21 cellular contexts compared by ENCODE assay signal in genomic region chr11:68862426-68862825, GRCh38.
"Had no signal": no experiment of that assay in that cellular context is flagged by ENCODE, and none has a peak within 500 bp of the region (broad histone marks: within the 10 kb centered on the region; RNA-seq: fewer than 3 reads in every experiment).

No MANE protein-coding gene starts in this region.

- H3K27ac Mint-ChIP-seq: mesothelial cell of epicardium; naive thymus-derived CD4-positive, alpha-beta T cell; natural killer cell treated with Interleukin-12 subunit alpha and Interleukin-12 subunit beta and Interleukin-15 and Interleukin-18, amount 100 ng/mL, for 72 hours; stimulated activated memory B cell treated with anti-CD40 and anti-IgM and Interleukin-4, amounts not matched to agents 10 μg/mL and 1 μg/mL and 100 μg/mL, for 72 hours; stimulated activated naive CD8-positive, alpha-beta T cell treated with anti-CD3 and anti-CD28 coated beads, Interleukin-15, amount 100 ng/mL, for 72 hours; type B pancreatic cell had no signal

- H3K36me3 ChIP-seq: heart right ventricle, left ventricle myocardium inferior, pancreas, right lobe of liver, vagina had no signal

- DNase-seq: heart right ventricle; islet precursor cell; left ventricle myocardium inferior; mesendoderm; naive thymus-derived CD4-positive, alpha-beta T cell; nucleus accumbens; pancreas; psoas muscle; stimulated activated CD4-positive, alpha-beta T cell treated with anti-CD3 and anti-CD28 coated beads, Interleukin-4, amount 100 ng/mL, for 24 hours; stimulated activated naive CD4-positive, alpha-beta T cell treated with Interleukin-2 at 50 U/mL for 16 hours; stimulated activated naive CD8-positive, alpha-beta T cell treated with anti-CD3 and anti-CD28 coated beads, Interleukin-15, amount 100 ng/mL, for 72 hours; substantia nigra had no signal

- H2AFZ ChIP-seq: hepatocyte had no signal

- H3K36me3 Mint-ChIP-seq: natural killer cell treated with Interleukin-12 subunit alpha and Interleukin-12 subunit beta and Interleukin-15 and Interleukin-18, amount 100 ng/mL, for 72 hours had no signal

- H3K27ac ChIP-seq: heart right ventricle, hepatocyte, left ventricle myocardium inferior, pancreas, psoas muscle, right lobe of liver, tibial nerve, vagina had no signal

- H3K27me3 Mint-ChIP-seq: natural killer cell treated with Interleukin-12 subunit alpha and Interleukin-12 subunit beta and Interleukin-15 and Interleukin-18, amount 100 ng/mL, for 72 hours; stimulated activated naive CD8-positive, alpha-beta T cell treated with anti-CD3 and anti-CD28 coated beads, Interleukin-15, amount 100 ng/mL, for 72 hours had no signal

- H3K9me3 Mint-ChIP-seq: natural killer cell treated with Interleukin-12 subunit alpha and Interleukin-12 subunit beta and Interleukin-15 and Interleukin-18, amount 100 ng/mL, for 72 hours; stimulated activated naive CD8-positive, alpha-beta T cell treated with anti-CD3 and anti-CD28 coated beads, Interleukin-15, amount 100 ng/mL, for 72 hours had no signal

- H3K27me3 ChIP-seq: heart right ventricle, hepatocyte, pancreas, right lobe of liver, tibial nerve, vagina had no signal

- H3K9me3 ChIP-seq: pancreas, psoas muscle, right lobe of liver had no signal

- H3K4me3 Mint-ChIP-seq: mesothelial cell of epicardium; naive thymus-derived CD4-positive, alpha-beta T cell; natural killer cell treated with Interleukin-12 subunit alpha and Interleukin-12 subunit beta and Interleukin-15 and Interleukin-18, amount 100 ng/mL, for 72 hours; stimulated activated memory B cell treated with anti-CD40 and anti-IgM and Interleukin-4, amounts not matched to agents 10 μg/mL and 1 μg/mL and 100 μg/mL, for 72 hours; stimulated activated naive CD8-positive, alpha-beta T cell treated with anti-CD3 and anti-CD28 coated beads, Interleukin-15, amount 100 ng/mL, for 72 hours; type B pancreatic cell had no signal

- H3K4me1 Mint-ChIP-seq: naive thymus-derived CD4-positive, alpha-beta T cell; stimulated activated memory B cell treated with anti-CD40 and anti-IgM and Interleukin-4, amounts not matched to agents 10 μg/mL and 1 μg/mL and 100 μg/mL, for 72 hours; stimulated activated naive CD8-positive, alpha-beta T cell treated with anti-CD3 and anti-CD28 coated beads, Interleukin-15, amount 100 ng/mL, for 72 hours had no signal

- H3K4me1 ChIP-seq: pancreas, psoas muscle, tibial nerve, vagina had no signal

- H3K4me2 ChIP-seq: hepatocyte had no signal

- H3K4me3 ChIP-seq: heart right ventricle, hepatocyte, left ventricle myocardium inferior, lung, pancreas, psoas muscle, right lobe of liver, tibial nerve, vagina had no signal
